1 cellular context compared by ENCODE assay signal in the genomic region with DNA sequence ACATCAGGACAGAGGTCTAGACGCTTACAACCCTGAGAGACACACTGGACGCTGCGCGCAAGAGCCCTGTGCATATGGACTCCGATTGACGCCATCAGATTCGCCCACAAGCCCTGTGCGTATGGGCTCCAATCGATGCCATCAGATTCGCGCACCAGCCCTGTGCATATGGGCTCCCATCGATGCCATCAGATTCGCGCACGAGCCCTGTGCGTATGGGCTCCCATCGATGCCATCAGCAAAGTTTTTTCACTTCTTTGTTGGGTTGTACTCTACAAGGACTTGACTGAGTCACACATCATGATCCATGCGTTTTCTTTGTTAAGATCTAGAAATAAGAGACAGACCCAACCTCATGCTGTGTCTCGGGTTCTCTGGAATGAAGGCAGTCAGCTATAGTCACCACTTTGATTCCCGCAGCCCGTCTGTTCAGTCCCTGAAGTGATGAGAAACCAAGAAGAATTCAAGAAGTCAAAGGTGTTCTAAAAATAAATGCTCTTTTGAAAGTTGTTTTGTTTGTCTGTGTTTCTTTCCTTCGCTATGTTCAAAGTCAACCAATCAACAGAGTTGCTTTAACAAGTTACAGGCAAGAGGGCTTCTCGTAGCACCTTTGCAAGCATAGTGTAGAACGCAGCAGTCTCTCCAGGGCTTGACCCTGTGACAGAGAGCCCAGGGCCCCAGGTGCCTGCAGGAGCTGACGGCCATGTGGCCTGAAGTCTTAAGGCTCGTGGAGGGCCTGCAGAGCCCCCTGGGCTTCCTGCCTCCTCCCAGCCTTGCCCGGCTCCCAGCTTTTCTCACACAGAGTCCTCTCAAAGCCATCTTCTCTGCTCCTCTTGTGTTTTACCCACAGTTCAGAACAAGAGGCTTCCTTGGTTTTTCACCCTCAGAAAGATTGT.
TF ChIP-seq lines count a peak whose summit lies in the region.

No MANE protein-coding gene starts in this region.

TF ChIP-seq in GM23338, 12 proteins besides CTCF, POLR2A, EP300 and RAD21 (continued from another document):
- TF ChIP-seq ZNF331 (CRISPR knock-in tag; IDR thresholded peaks at IDR 0.05; ENCODE audit: low read depth) (no peak), POLR2AphosphoS5 (IDR thresholded peaks at IDR 0.05; ENCODE audit: low read depth) (no peak), NANOG (IDR thresholded peaks at IDR 0.05; ENCODE audit: borderline replicate concordance) (no peak), ZNF114 (CRISPR knock-in tag; IDR thresholded peaks at IDR 0.05) (no peak), EZH2phosphoT487 (IDR thresholded peaks at IDR 0.05; ENCODE audit: unreplicated experiment) (no peak), STAT1 (IDR thresholded peaks at IDR 0.05; ENCODE audit: unreplicated experiment) (no peak), CREB1 (CRISPR knock-in tag; IDR thresholded peaks at IDR 0.05; ENCODE audit: low read depth) (no peak), JUNB (IDR thresholded peaks at IDR 0.05; ENCODE audit: unreplicated experiment) (no peak), EZH2 (IDR thresholded peaks at IDR 0.05; ENCODE audit: low read depth, unreplicated experiment) (no peak)
- TF ChIP-seq, protein P1, sequence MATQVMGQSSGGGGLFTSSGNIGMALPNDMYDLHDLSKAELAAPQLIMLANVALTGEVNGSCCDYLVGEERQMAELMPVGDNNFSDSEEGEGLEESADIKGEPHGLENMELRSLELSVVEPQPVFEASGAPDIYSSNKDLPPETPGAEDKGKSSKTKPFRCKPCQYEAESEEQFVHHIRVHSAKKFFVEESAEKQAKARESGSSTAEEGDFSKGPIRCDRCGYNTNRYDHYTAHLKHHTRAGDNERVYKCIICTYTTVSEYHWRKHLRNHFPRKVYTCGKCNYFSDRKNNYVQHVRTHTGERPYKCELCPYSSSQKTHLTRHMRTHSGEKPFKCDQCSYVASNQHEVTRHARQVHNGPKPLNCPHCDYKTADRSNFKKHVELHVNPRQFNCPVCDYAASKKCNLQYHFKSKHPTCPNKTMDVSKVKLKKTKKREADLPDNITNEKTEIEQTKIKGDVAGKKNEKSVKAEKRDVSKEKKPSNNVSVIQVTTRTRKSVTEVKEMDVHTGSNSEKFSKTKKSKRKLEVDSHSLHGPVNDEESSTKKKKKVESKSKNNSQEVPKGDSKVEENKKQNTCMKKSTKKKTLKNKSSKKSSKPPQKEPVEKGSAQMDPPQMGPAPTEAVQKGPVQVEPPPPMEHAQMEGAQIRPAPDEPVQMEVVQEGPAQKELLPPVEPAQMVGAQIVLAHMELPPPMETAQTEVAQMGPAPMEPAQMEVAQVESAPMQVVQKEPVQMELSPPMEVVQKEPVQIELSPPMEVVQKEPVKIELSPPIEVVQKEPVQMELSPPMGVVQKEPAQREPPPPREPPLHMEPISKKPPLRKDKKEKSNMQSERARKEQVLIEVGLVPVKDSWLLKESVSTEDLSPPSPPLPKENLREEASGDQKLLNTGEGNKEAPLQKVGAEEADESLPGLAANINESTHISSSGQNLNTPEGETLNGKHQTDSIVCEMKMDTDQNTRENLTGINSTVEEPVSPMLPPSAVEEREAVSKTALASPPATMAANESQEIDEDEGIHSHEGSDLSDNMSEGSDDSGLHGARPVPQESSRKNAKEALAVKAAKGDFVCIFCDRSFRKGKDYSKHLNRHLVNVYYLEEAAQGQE (IDR thresholded peaks at IDR 0.05; ENCODE audit: unreplicated experiment), result no peak
- TF ChIP-seq, protein P2, sequence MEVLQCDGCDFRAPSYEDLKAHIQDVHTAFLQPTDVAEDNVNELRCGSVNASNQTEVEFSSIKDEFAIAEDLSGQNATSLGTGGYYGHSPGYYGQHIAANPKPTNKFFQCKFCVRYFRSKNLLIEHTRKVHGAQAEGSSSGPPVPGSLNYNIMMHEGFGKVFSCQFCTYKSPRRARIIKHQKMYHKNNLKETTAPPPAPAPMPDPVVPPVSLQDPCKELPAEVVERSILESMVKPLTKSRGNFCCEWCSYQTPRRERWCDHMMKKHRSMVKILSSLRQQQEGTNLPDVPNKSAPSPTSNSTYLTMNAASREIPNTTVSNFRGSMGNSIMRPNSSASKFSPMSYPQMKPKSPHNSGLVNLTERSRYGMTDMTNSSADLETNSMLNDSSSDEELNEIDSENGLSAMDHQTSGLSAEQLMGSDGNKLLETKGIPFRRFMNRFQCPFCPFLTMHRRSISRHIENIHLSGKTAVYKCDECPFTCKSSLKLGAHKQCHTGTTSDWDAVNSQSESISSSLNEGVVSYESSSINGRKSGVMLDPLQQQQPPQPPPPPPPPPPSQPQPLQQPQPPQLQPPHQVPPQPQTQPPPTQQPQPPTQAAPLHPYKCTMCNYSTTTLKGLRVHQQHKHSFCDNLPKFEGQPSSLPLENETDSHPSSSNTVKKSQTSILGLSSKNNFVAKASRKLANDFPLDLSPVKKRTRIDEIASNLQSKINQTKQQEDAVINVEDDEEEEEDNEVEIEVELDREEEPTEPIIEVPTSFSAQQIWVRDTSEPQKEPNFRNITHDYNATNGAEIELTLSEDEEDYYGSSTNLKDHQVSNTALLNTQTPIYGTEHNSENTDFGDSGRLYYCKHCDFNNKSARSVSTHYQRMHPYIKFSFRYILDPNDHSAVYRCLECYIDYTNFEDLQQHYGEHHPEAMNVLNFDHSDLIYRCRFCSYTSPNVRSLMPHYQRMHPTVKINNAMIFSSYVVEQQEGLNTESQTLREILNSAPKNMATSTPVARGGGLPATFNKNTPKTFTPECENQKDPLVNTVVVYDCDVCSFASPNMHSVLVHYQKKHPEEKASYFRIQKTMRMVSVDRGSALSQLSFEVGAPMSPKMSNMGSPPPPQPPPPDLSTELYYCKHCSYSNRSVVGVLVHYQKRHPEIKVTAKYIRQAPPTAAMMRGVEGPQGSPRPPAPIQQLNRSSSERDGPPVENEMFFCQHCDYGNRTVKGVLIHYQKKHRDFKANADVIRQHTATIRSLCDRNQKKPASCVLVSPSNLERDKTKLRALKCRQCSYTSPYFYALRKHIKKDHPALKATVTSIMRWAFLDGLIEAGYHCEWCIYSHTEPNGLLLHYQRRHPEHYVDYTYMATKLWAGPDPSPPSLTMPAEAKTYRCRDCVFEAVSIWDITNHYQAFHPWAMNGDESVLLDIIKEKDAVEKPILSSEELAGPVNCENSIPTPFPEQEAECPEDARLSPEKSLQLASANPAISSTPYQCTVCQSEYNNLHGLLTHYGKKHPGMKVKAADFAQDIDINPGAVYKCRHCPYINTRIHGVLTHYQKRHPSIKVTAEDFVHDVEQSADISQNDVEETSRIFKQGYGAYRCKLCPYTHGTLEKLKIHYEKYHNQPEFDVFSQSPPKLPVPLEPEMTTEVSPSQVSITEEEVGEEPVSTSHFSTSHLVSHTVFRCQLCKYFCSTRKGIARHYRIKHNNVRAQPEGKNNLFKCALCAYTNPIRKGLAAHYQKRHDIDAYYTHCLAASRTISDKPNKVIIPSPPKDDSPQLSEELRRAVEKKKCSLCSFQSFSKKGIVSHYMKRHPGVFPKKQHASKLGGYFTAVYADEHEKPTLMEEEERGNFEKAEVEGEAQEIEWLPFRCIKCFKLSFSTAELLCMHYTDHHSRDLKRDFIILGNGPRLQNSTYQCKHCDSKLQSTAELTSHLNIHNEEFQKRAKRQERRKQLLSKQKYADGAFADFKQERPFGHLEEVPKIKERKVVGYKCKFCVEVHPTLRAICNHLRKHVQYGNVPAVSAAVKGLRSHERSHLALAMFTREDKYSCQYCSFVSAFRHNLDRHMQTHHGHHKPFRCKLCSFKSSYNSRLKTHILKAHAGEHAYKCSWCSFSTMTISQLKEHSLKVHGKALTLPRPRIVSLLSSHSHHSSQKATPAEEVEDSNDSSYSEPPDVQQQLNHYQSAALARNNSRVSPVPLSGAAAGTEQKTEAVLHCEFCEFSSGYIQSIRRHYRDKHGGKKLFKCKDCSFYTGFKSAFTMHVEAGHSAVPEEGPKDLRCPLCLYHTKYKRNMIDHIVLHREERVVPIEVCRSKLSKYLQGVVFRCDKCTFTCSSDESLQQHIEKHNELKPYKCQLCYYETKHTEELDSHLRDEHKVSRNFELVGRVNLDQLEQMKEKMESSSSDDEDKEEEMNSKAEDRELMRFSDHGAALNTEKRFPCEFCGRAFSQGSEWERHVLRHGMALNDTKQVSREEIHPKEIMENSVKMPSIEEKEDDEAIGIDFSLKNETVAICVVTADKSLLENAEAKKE (CRISPR knock-in tag; IDR thresholded peaks at IDR 0.05), result no peak
